In genomic region chr16:68798398-68798797, GRCh38 we compare ENCODE assay signal across 23 cellular contexts. TPM values are rescaled to one million over a fixed set of nuclear protein-coding genes. Genes with fewer than 3 reads are reported as not detected.
A peak's percentile ranks its signal among the peaks of the same experiment; 100 is the strongest.
DNase-seq lines count a peak whose midpoint lies in the region; ATAC-seq and TF ChIP-seq lines count a peak whose summit lies in the region.
"Had no signal": no experiment of that assay in that cellular context is flagged by ENCODE, and none has a peak within 500 bp of the region (broad histone marks: within the 10 kb centered on the region; RNA-seq: fewer than 3 reads in every experiment).

No MANE protein-coding gene starts in this region.

- H3K27me3 ChIP-seq in PC-9 (ENCODE audit: insufficient read depth, low read depth) (no peaks in the 10 kb centered on the region), hepatocyte (no peaks in the 10 kb centered on the region), tibial nerve (no peaks in the 10 kb centered on the region), upper lobe of right lung (no peaks in the 10 kb centered on the region)
- H3K27me3 ChIP-seq: transverse colon had no signal

- no peaks in the 10 kb centered on the region for H3K9me3 ChIP-seq in PC-9 (ENCODE audit: insufficient read depth, low read depth)
- H3K9me3 ChIP-seq in hepatocyte (ENCODE audit: low read depth) = no peaks in the 10 kb centered on the region
- H3K9me3 ChIP-seq in tibial nerve = no peaks in the 10 kb centered on the region
- H3K9me3 ChIP-seq in upper lobe of right lung = no peaks in the 10 kb centered on the region
- H3K9me3 ChIP-seq: HAP-1, transverse colon had no signal

- TF ChIP-seq CTCF in PC-9 (conservative IDR thresholded peaks at IDR 0.05) = no peak
- no peak for TF ChIP-seq CTCF in hepatocyte (IDR thresholded peaks at IDR 0.05; ENCODE audit: poor library complexity)
- TF ChIP-seq CTCF in tibial nerve (IDR thresholded peaks at IDR 0.05) = no peak
- no peak for TF ChIP-seq CTCF in upper lobe of right lung (IDR thresholded peaks at IDR 0.05)

- no peak overlapping the region for H3K27ac ChIP-seq in PC-9
- H3K27ac ChIP-seq in hepatocyte = peak overlapping the region; percentile 21
- peak overlapping the region in 2 of 4 donors; percentile 47 to 66 for H3K27ac ChIP-seq in tibial nerve
- no peak overlapping the region for H3K27ac ChIP-seq in upper lobe of right lung
- H3K27ac ChIP-seq: transverse colon had no signal

- no peak for TF ChIP-seq EP300 in tibial nerve (IDR thresholded peaks at IDR 0.05)

- ATAC-seq in GM18517 (IDR thresholded peaks at IDR 0.05; ENCODE audit: unreplicated experiment) (no peak), upper lobe of right lung (no peak)
- ATAC-seq: activated CD8-positive, alpha-beta T cell treated with anti-CD3 and anti-CD28 coated beads for 36 hours; activated T-cell treated with anti-CD3 and anti-CD28 coated beads, Interleukin-2, amount 50 U/mL, for 4 hours; left cardiac atrium; PC-3; right cardiac atrium had no signal

- TF ChIP-seq POLR2A in tibial nerve (IDR thresholded peaks at IDR 0.05) = no peak

- BruUV-seq in PC-9 (replicated peaks; lab: Mats Ljungman, UMichigan) = no TSS peak

- CTCF ChIA-PET in PC-9 (lab: Charles Lee) = interaction anchor here (0.7 kb wide), 1 partner anchor 60 kb away, joined by 7 read pairs; no protein-coding TSS in a partner anchor

- POLR2A ChIA-PET in PC-9 (lab: Charles Lee; ENCODE audit: unreplicated experiment) = interaction anchor here (0.6 to 0.7 kb wide), 2 partner anchors 60 to 1418 kb away, joined by 5 to 16 read pairs; no protein-coding TSS in a partner anchor

- H3F3A ChIP-seq in PC-9 (ENCODE audit: insufficient read depth, low read depth) = peaks cover 36% of the 10 kb centered on the region; the same call in 1 of the 2 replicates

- H3K4me1 ChIP-seq in PC-9 (replicated peaks; ENCODE audit: insufficient read depth) (peaks cover 50% of the 10 kb centered on the region), hepatocyte (ENCODE audit: insufficient read depth) (peaks cover 7% of the 10 kb centered on the region), tibial nerve (peaks cover 0 to 15% (median 0%) of the 10 kb centered on the region in 4 donors), upper lobe of right lung (peaks cover under 1% of the 10 kb centered on the region)

- H2AFZ ChIP-seq in PC-9 (no peak overlapping the region), hepatocyte (no peak overlapping the region)

- DNase-seq in NCI-H748 (lab: John Stamatoyannopoulos, UW; ENCODE audit: unreplicated experiment) (peak; percentile 13), NCI-H748 treated with DMSO at 0.1 percent for 48 hours (lab: John Stamatoyannopoulos, UW) (no peak), PC-9 (peak; percentile 50 to 53), hepatocyte (ENCODE audit: low spot score) (no peak), tibial nerve (ENCODE audit: low spot score in 2 of 2) (no peak), NCI-H774 (lab: John Stamatoyannopoulos, UW) (no peak), upper lobe of right lung (no peak)
- DNase-seq: activated B cell treated with CpG ODN at 0.5 μM for 24 hours; activated CD8-positive, alpha-beta T cell treated with anti-CD3 and anti-CD28 coated beads for 36 hours; activated T-cell treated with anti-CD3 and anti-CD28 coated beads, Interleukin-2, amount 50 U/mL, for 4 hours; endodermal cell; foreskin fibroblast; KBM-7; left cardiac atrium; NCI-H1048; NCI-H524; PC-3; right cardiac atrium; stimulated activated naive CD4-positive, alpha-beta T cell; T-helper 2 cell; transverse colon had no signal

- peaks cover 15% of the 10 kb centered on the region for H3K36me3 ChIP-seq in PC-9 (ENCODE audit: low read depth)
- H3K36me3 ChIP-seq in hepatocyte (replicated peaks; ENCODE audit: insufficient read depth, low read depth) = no peaks in the 10 kb centered on the region
- no peaks in the 10 kb centered on the region for H3K36me3 ChIP-seq in tibial nerve
- H3K36me3 ChIP-seq in upper lobe of right lung = no peaks in the 10 kb centered on the region
- H3K36me3 ChIP-seq: HAP-1, transverse colon had no signal

- WGBS in hepatocyte (ENCODE audit: low lambda C conversion rate, missing lambda C conversion rate) = 93% methylated on average over 2 of the region's 2 CpGs
- WGBS in tibial nerve, 2 donors = 87 to 89% methylated on average over 2 of the region's 2 CpGs

- H3K4me2 ChIP-seq in PC-9 (0 out of 2 replicates have a peak overlapping the region, but pooled peaks have one; percentile 0), hepatocyte (no peak overlapping the region)

- H4K20me1 ChIP-seq in PC-9 (ENCODE audit: insufficient read depth) (peaks cover 3% of the 10 kb centered on the region; the same call in 1 of the 2 replicates), hepatocyte (ENCODE audit: insufficient read depth, poor library complexity, severe bottlenecking) (peaks cover 2% of the 10 kb centered on the region)

- H3K79me2 ChIP-seq in PC-9 (ENCODE audit: low read depth) = peaks cover 56% of the 10 kb centered on the region
- peaks cover 57% of the 10 kb centered on the region for H3K79me2 ChIP-seq in hepatocyte

- no peak overlapping the region for H3K4me3 ChIP-seq in PC-9
- H3K4me3 ChIP-seq in hepatocyte = no peak overlapping the region
- H3K4me3 ChIP-seq in tibial nerve = no peak overlapping the region
- no peak overlapping the region for H3K4me3 ChIP-seq in upper lobe of right lung
- H3K4me3 ChIP-seq: HAP-1, transverse colon had no signal

- intact Hi-C loops in PC-9 (cut with micrococcal nuclease; ENCODE audit: unreplicated experiment) (loop anchor here (1.0 to 2.0 kb wide), 2 partner anchors 20 to 54 kb away; no protein-coding TSS in a partner anchor), upper lobe of right lung (cut with DNase I) (no loop called here)

- H3K9me2 ChIP-seq in PC-9 (ENCODE audit: insufficient read depth) (no peaks in the 10 kb centered on the region), hepatocyte (replicated peaks; ENCODE audit: insufficient read depth) (no peaks in the 10 kb centered on the region)

RNA-seq across cellular contexts. Expression of gene TANGO6, which starts 44.9 kb away (rescaled TPM):
- total RNA-seq in PC-9 (2021) = 4.7 and 5.8 TPM in 2 replicates
- total RNA-seq in hepatocyte = 6.5 and 10.9 TPM in 2 replicates
- 4.2 and 4.8 TPM in 2 replicates for polyA plus RNA-seq in hepatocyte
- total RNA-seq in tibial nerve = 10 to 100 TPM; 18.4 to 36.0 (median 23.3) TPM
- 19.1 TPM for total RNA-seq in upper lobe of right lung

Comparison
In these comparisons a context has a peak if more than half of its experiments do, and no peak if none do; other contexts are left out.
1. DNase-seq: peak in NCI-H748 (single experiment) and PC-9 (2 of 2); none in NCI-H748 treated with DMSO at 0.1 percent for 48 hours (single experiment), hepatocyte (single experiment), tibial nerve (0 of 2), NCI-H774 (single experiment) and upper lobe of right lung (single experiment).